8 cellular contexts compared by ENCODE assay signal in the genomic region with DNA sequence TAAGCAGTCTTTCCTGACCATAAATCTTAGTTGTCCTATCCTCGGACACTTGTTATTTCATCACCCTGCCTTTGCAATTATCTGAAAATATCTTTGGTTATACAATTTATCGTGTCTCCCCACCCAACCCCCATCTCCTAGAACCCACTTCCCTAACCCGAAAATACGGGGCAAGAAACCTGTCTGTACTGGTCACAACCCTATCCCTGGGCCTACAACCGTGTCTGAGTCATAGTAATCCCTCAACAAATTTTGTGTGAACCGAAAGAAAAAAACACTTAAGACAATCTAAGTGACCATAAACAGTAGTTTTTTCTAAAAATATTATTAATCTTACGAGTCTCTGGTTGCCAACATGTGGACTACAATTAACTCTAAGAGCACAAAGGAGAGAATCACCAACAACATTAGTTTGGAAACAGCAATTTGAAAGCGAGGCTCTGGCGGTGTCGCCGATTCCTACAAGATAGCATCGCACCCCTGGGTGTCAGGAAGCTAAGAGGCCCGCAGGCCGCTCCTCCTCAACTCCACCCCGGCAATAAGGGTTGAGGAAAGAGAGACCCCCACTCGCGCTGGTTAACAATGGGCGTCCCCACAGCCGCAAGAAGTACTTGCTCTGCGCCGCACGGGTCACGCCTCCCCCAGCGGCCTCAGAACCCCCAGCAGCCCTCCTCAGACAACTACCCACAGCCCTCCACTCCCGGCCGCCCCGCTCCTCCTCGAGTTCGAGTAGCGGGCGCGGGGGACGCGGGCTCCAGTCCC. TPM values are rescaled to one million over a fixed set of nuclear protein-coding genes. Genes with fewer than 3 reads are reported as not detected.
DNase-seq lines count a peak whose midpoint lies in the region; TF ChIP-seq lines count a peak whose summit lies in the region.
"Not testable (repeated sequence)": the region's sequence is repeated elsewhere in the genome, so short reads cannot be mapped to it uniquely, and the experiment has no call there.

No MANE protein-coding gene starts in this region.

- H3K27me3 ChIP-seq in HAP-1 (ENCODE audit: low read depth); HUES6 (ENCODE audit: control insufficient read depth, insufficient read depth, low read length); mammary epithelial cell (ENCODE audit: insufficient read depth, low read length); left ventricle myocardium inferior (ENCODE audit: low read depth); thymus (ENCODE audit: control insufficient read depth, insufficient read depth): not testable (repeated sequence)

- H2AFZ ChIP-seq in mammary epithelial cell (ENCODE audit: low read depth, low read length), result peak overlapping the region; percentile 81

- peak overlapping the region; percentile 68; the same call in 1 of the 2 replicates for H3K27ac ChIP-seq in HUES6 (ENCODE audit: low read depth, low read length)
- H3K27ac ChIP-seq in mammary epithelial cell (ENCODE audit: insufficient read depth, low read depth, low read length), result not testable (repeated sequence)
- peak overlapping the region; percentile 76 for H3K27ac ChIP-seq in left ventricle myocardium inferior (replicated peaks)
- H3K27ac ChIP-seq in thymus (ENCODE audit: low read depth), result peak overlapping the region; percentile 77

- not testable (repeated sequence) for H3K9me3 ChIP-seq in HAP-1; HUES6 (ENCODE audit: control insufficient read depth, insufficient read depth, low read depth, low read length); mammary epithelial cell (replicated peaks; ENCODE audit: insufficient read depth, low read length); left ventricle myocardium inferior (replicated peaks); thymus (ENCODE audit: control insufficient read depth)

- not testable (repeated sequence) for H3K4me1 ChIP-seq in HAP-1; HUES6 (ENCODE audit: control insufficient read depth, insufficient read depth, low read length); mammary epithelial cell (ENCODE audit: insufficient read depth, low read length); left ventricle myocardium inferior; thymus (ENCODE audit: control insufficient read depth, insufficient read depth, low read length)

- peak overlapping the region; percentile 96 to 100 (median 100) for H3K4me3 Mint-ChIP-seq in nephron

- not testable (repeated sequence) for TF ChIP-seq CTCF in GM12875 (IDR thresholded peaks at IDR 0.05; ENCODE audit: borderline replicate concordance, insufficient read depth, low read depth, low read length); mammary epithelial cell (conservative IDR thresholded peaks at IDR 0.05 in 1 of 2, IDR thresholded peaks at IDR 0.05 in 1 of 2; ENCODE audit: extremely low read depth in 1 of 2, insufficient read depth in 1 of 2, low read depth in 1 of 2, low read length in 2 of 2); left ventricle myocardium inferior (IDR thresholded peaks at IDR 0.05; ENCODE audit: borderline replicate concordance); nephron (IDR thresholded peaks at IDR 0.05; ENCODE audit: unreplicated experiment in 3 of 3)

- H3K9me3 Mint-ChIP-seq in nephron, result not testable (repeated sequence)

- peak overlapping the region; percentile 68 for H3K4me2 ChIP-seq in mammary epithelial cell (ENCODE audit: insufficient read depth, low read depth, low read length)

- DNase-seq in HAP-1 (ENCODE audit: low spot score in 2 of 2); left ventricle myocardium inferior: not testable (repeated sequence)
- DNase-seq in T1000 (lab: John Stamatoyannopoulos, UW) (peak; percentile 5), mammary epithelial cell (peak; percentile 10)

- not testable (repeated sequence) for H3K36me3 ChIP-seq in HAP-1 (replicated peaks); HUES6 (ENCODE audit: control insufficient read depth, insufficient read depth, low read length); mammary epithelial cell (ENCODE audit: insufficient read depth, low read length); left ventricle myocardium inferior; thymus (ENCODE audit: control insufficient read depth, insufficient read depth)

- in situ Hi-C loops in HAP-1 (cut with MboI; ENCODE audit: low sequenced_read_pairs); mammary epithelial cell (cut with MboI; ENCODE audit: low sequenced_read_pairs in 2 of 2): not testable (repeated sequence)

- H3K4me1 Mint-ChIP-seq in nephron, result not testable (repeated sequence)

- H4K20me1 ChIP-seq in mammary epithelial cell (ENCODE audit: insufficient read depth, low read length), result not testable (repeated sequence)

- peaks cover 25% of the 10 kb centered on the region for H3K36me3 Mint-ChIP-seq in nephron (ENCODE audit: low read depth)

- H3K9ac ChIP-seq in HUES6 (ENCODE audit: low read length), result peak overlapping the region; percentile 78
- not testable (repeated sequence) for H3K9ac ChIP-seq in mammary epithelial cell (ENCODE audit: insufficient read depth, low read length)

- 0% methylated on average over 7 of the region's 34 CpGs for WGBS in mammary epithelial cell (ENCODE audit: low coverage, missing lambda C conversion rate)
- WGBS in thymus, result 10% methylated on average over 27 of the region's 34 CpGs

- peaks cover 18% of the 10 kb centered on the region for H3K79me2 ChIP-seq in mammary epithelial cell (ENCODE audit: insufficient read depth, low read length)

- TSS peak; percentile 36 for BruUV-seq in mammary epithelial cell (replicated peaks; lab: Mats Ljungman, UMichigan)

- dilution Hi-C loops in mammary epithelial cell (cut with HindIII; ENCODE audit: low sequenced_read_pairs), result not testable (repeated sequence)

- intact Hi-C loops in mammary epithelial cell (cut with micrococcal nuclease); left ventricle myocardium inferior (cut with micrococcal nuclease): not testable (repeated sequence)

- H3K27me3 Mint-ChIP-seq in nephron (ENCODE audit: low read depth), result not testable (repeated sequence)

- CTCF ChIA-PET in mammary epithelial cell (lab: Charles Lee; ENCODE audit: low non-redundant PET), result not testable (repeated sequence)

- H3K4me3 ChIP-seq in GM12875 (ENCODE audit: low read depth, low read length) (peak overlapping the region; percentile 55), HAP-1 (peak overlapping the region; percentile 68), HUES6 (ENCODE audit: low read depth, low read length) (peak overlapping the region; percentile 75), mammary epithelial cell (replicated peaks in 1 of 3; ENCODE audit: insufficient read depth in 1 of 3, low read depth in 2 of 3, low read length in 3 of 3) (peak overlapping the region; percentile 63 to 84 (median 71)), left ventricle myocardium inferior (peak overlapping the region; percentile 84), thymus (ENCODE audit: low read length) (peak overlapping the region; percentile 62)

- H3K27ac Mint-ChIP-seq in nephron, result peak overlapping the region; percentile 94 to 96 (median 95)

RNA-seq across cellular contexts. Expression of gene TVP23C, which starts 0.5 kb away (rescaled TPM):
- total RNA-seq in mammary epithelial cell, result 10 to 100 TPM; 21.3 to 32.3 TPM
- polyA plus RNA-seq in mammary epithelial cell, result 2.6 TPM
- polyA minus RNA-seq in mammary epithelial cell, result 27.2 TPM
- total RNA-seq in left ventricle myocardium inferior, result 4.8 TPM
- polyA plus RNA-seq in thymus, result 5.9 TPM

RNA-seq across cellular contexts. Expression of gene FBXW10B, which starts 56.7 kb away (rescaled TPM):
- 1 to 10 TPM; 1.0 to 1.5 TPM for total RNA-seq in mammary epithelial cell
- polyA plus RNA-seq in mammary epithelial cell, result 0.93 TPM
- polyA minus RNA-seq in mammary epithelial cell, result not detected
- total RNA-seq in left ventricle myocardium inferior, result 1.0 TPM
- 1.6 TPM for polyA plus RNA-seq in thymus
